ENCODE assay signal across 21 cellular contexts in genomic region chr15:90751300-90751825, GRCh38. TPM values are rescaled to one million over a fixed set of nuclear protein-coding genes. Genes with fewer than 3 reads are reported as not detected.
DNase-seq lines count a peak whose midpoint lies in the region; ATAC-seq, FAIRE-seq and TF ChIP-seq lines count a peak whose summit lies in the region.
"Had no signal": no experiment of that assay in that cellular context is flagged by ENCODE, and none has a peak within 500 bp of the region (broad histone marks: within the 10 kb centered on the region; RNA-seq: fewer than 3 reads in every experiment).

No MANE protein-coding gene starts in this region.

- POLR2A ChIA-PET in HepG2 (lab: Yijun Ruan, JAX): no interaction called here

- no peak overlapping the region for H3K27ac ChIP-seq in HepG2 (ENCODE audit: extremely low read length, insufficient read depth, low read length)

- H3K27ac Mint-ChIP-seq in activated T-helper 17 cell treated with anti-CD3 and anti-CD28 coated beads, Interleukin-2, amount 50 U/mL, for 72 hours: peak overlapping the region; percentile 94
- no peak overlapping the region for H3K27ac Mint-ChIP-seq in stimulated activated effector memory CD8-positive, alpha-beta T cell treated with anti-CD3 and anti-CD28 coated beads, Interleukin-12 subunit alpha, Interleukin-12 subunit beta, amount 100 ng/mL, for 72 hours
- H3K27ac Mint-ChIP-seq: B cell; CD4-positive, alpha-beta T cell had no signal

- no peak for TF ChIP-seq RAD21 in HepG2 (CRISPR knock-in tag; IDR thresholded peaks at IDR 0.05)

- H4K20me1 ChIP-seq in HepG2 (ENCODE audit: insufficient read depth, low read length): no peaks in the 10 kb centered on the region

- H2AFZ ChIP-seq in HepG2 (ENCODE audit: low read length): peak overlapping the region; percentile 35

- no peaks in the 10 kb centered on the region for H3K27me3 Mint-ChIP-seq in activated T-helper 17 cell treated with anti-CD3 and anti-CD28 coated beads, Interleukin-2, amount 50 U/mL, for 72 hours
- H3K27me3 Mint-ChIP-seq: B cell; CD4-positive, alpha-beta T cell had no signal

- no peak for ATAC-seq in activated T-helper 17 cell treated with anti-CD3 and anti-CD28 coated beads, Interleukin-2, amount 50 U/mL, for 72 hours (replicated peaks)
- ATAC-seq in HepG2 (no peak), HG02885 (IDR thresholded peaks at IDR 0.05; ENCODE audit: poor library complexity, unreplicated experiment) (no peak), GM18858 (IDR thresholded peaks at IDR 0.05; ENCODE audit: unreplicated experiment) (no peak)
- ATAC-seq in stimulated activated effector memory CD8-positive, alpha-beta T cell treated with anti-CD3 and anti-CD28 coated beads, Interleukin-12 subunit alpha, Interleukin-12 subunit beta, amount 100 ng/mL, for 72 hours: no peak
- ATAC-seq: GM12878, Panc1 had no signal

- no TSS peak for BruUV-seq in HepG2 (replicated peaks; lab: Mats Ljungman, UMichigan)

- H3K4me1 Mint-ChIP-seq in activated T-helper 17 cell treated with anti-CD3 and anti-CD28 coated beads, Interleukin-2, amount 50 U/mL, for 72 hours: peaks cover 28% of the 10 kb centered on the region
- H3K4me1 Mint-ChIP-seq in stimulated activated effector memory CD8-positive, alpha-beta T cell treated with anti-CD3 and anti-CD28 coated beads, Interleukin-12 subunit alpha, Interleukin-12 subunit beta, amount 100 ng/mL, for 72 hours: no peaks in the 10 kb centered on the region

- H3K27me3 ChIP-seq in HepG2 (ENCODE audit: control insufficient read depth in 1 of 2, insufficient read depth in 2 of 2, low read length in 2 of 2): no peaks in the 10 kb centered on the region

- peaks cover 10% of the 10 kb centered on the region for H3K4me1 ChIP-seq in HepG2 (ENCODE audit: insufficient read depth, low read length)

- 0 out of 4 replicates have a peak, but pooled peaks of 1 of the 2 experiments have one; percentile 8 for TF ChIP-seq EP300 in HepG2 (IDR thresholded peaks at IDR 0.05; ENCODE audit: low read depth in 2 of 2, low read length in 2 of 2)
- TF ChIP-seq EP300 in HepG2 (CRISPR knock-in tag; IDR thresholded peaks at IDR 0.05; ENCODE audit: borderline replicate concordance): no peak

- TF ChIP-seq POLR2A in HepG2 (IDR thresholded peaks at IDR 0.05; ENCODE audit: insufficient read depth in 1 of 2, low read depth in 2 of 2, low read length in 2 of 2): no peak

- peaks cover 87% of the 10 kb centered on the region for H3K36me3 Mint-ChIP-seq in activated T-helper 17 cell treated with anti-CD3 and anti-CD28 coated beads, Interleukin-2, amount 50 U/mL, for 72 hours (ENCODE audit: low read depth)
- H3K36me3 Mint-ChIP-seq in stimulated activated effector memory CD8-positive, alpha-beta T cell treated with anti-CD3 and anti-CD28 coated beads, Interleukin-12 subunit alpha, Interleukin-12 subunit beta, amount 100 ng/mL, for 72 hours: peaks cover 91% of the 10 kb centered on the region

- peak; percentile 12 for FAIRE-seq in GM18507 (lab: Jason Lieb, UNC)
- FAIRE-seq in HepG2 (lab: Jason Lieb, UNC): peak; percentile 54
- FAIRE-seq: GM12878, H1 had no signal

- no peak overlapping the region for H3K4me2 ChIP-seq in HepG2 (ENCODE audit: low read depth, low read length)

- peak; percentile 35 for DNase-seq in D341Med (ENCODE audit: low spot score)
- no peak for DNase-seq in GM18507 (ENCODE audit: extremely low spot score, insufficient read length, low read depth)
- DNase-seq in HepG2 (ENCODE audit: low spot score): peak; percentile 24
- DNase-seq in stimulated activated effector memory CD8-positive, alpha-beta T cell treated with anti-CD3 and anti-CD28 coated beads, Interleukin-12 subunit alpha, Interleukin-12 subunit beta, amount 100 ng/mL, for 72 hours (ENCODE audit: low spot score in 2 of 2): no peak
- DNase-seq in superior temporal gyrus (ENCODE audit: extremely low spot score): no peak
- DNase-seq: Calu3; CD4-positive, alpha-beta T cell; DND-41; GDM1; KBM-7; NCI-H1436 treated with DMSO at 0.1 percent for 48 hours; NCI-H2029 treated with DMSO at 0.1 percent for 48 hours; NCI-H510A; NCI-H82 had no signal

- H3K4me3 ChIP-seq in HepG2 (replicated peaks in 1 of 3; ENCODE audit: insufficient read depth in 1 of 3, low read depth in 2 of 3, low read length in 3 of 3): no peak overlapping the region
- H3K4me3 ChIP-seq: GM12878 had no signal

- in situ Hi-C loops in HepG2 (cut with HindIII; ENCODE audit: extremely low pct_ligation_motif_present, low pct_unique_long_range_greater_than_20kb): no loop called here

- no peaks in the 10 kb centered on the region for H3K9me3 Mint-ChIP-seq in activated T-helper 17 cell treated with anti-CD3 and anti-CD28 coated beads, Interleukin-2, amount 50 U/mL, for 72 hours
- no peaks in the 10 kb centered on the region for H3K9me3 Mint-ChIP-seq in stimulated activated effector memory CD8-positive, alpha-beta T cell treated with anti-CD3 and anti-CD28 coated beads, Interleukin-12 subunit alpha, Interleukin-12 subunit beta, amount 100 ng/mL, for 72 hours
- H3K9me3 Mint-ChIP-seq: CD4-positive, alpha-beta T cell had no signal

- CTCF ChIA-PET in HepG2 (lab: Yijun Ruan, JAX; ENCODE audit: low intra/inter-chr PET ratio, low total read pairs): no interaction called here

- TF ChIP-seq CTCF in HepG2 (CRISPR knock-in tag; IDR thresholded peaks at IDR 0.05): no peak

- no peaks in the 10 kb centered on the region for H3K79me2 ChIP-seq in HepG2 (ENCODE audit: insufficient read depth, low read length)

- H3K9ac ChIP-seq in HepG2 (ENCODE audit: insufficient read depth, low read depth, low read length): no peak overlapping the region

- intact Hi-C loops in HepG2 (cut with micrococcal nuclease; ENCODE audit: unreplicated experiment): no loop called here

- 42% methylated on average over 8 of the region's 8 CpGs for WGBS in HepG2 (ENCODE audit: low lambda C conversion rate)

- no peaks in the 10 kb centered on the region for H3K9me3 ChIP-seq in HepG2 (ENCODE audit: low read length)

- peak overlapping the region; percentile 83 for H3K4me3 Mint-ChIP-seq in activated T-helper 17 cell treated with anti-CD3 and anti-CD28 coated beads, Interleukin-2, amount 50 U/mL, for 72 hours
- H3K4me3 Mint-ChIP-seq in stimulated activated effector memory CD8-positive, alpha-beta T cell treated with anti-CD3 and anti-CD28 coated beads, Interleukin-12 subunit alpha, Interleukin-12 subunit beta, amount 100 ng/mL, for 72 hours: no peak overlapping the region
- H3K4me3 Mint-ChIP-seq: B cell; CD4-positive, alpha-beta T cell had no signal

- H3K36me3 ChIP-seq in HepG2 (replicated peaks in 1 of 2; ENCODE audit: control insufficient read depth in 1 of 2, insufficient read depth in 2 of 2, low read length in 2 of 2): peaks cover 0 to 4% of the 10 kb centered on the region in 2 experiments; a peak in 1 of 5 replicates

TF ChIP-seq in HepG2, 621 proteins besides CTCF, POLR2A, EP300 and RAD21:
- TF ChIP-seq, protein P1, sequence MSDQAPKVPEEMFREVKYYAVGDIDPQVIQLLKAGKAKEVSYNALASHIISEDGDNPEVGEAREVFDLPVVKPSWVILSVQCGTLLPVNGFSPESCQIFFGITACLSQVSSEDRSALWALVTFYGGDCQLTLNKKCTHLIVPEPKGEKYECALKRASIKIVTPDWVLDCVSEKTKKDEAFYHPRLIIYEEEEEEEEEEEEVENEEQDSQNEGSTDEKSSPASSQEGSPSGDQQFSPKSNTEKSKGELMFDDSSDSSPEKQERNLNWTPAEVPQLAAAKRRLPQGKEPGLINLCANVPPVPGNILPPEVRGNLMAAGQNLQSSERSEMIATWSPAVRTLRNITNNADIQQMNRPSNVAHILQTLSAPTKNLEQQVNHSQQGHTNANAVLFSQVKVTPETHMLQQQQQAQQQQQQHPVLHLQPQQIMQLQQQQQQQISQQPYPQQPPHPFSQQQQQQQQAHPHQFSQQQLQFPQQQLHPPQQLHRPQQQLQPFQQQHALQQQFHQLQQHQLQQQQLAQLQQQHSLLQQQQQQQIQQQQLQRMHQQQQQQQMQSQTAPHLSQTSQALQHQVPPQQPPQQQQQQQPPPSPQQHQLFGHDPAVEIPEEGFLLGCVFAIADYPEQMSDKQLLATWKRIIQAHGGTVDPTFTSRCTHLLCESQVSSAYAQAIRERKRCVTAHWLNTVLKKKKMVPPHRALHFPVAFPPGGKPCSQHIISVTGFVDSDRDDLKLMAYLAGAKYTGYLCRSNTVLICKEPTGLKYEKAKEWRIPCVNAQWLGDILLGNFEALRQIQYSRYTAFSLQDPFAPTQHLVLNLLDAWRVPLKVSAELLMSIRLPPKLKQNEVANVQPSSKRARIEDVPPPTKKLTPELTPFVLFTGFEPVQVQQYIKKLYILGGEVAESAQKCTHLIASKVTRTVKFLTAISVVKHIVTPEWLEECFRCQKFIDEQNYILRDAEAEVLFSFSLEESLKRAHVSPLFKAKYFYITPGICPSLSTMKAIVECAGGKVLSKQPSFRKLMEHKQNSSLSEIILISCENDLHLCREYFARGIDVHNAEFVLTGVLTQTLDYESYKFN (CRISPR knock-in tag; conservative IDR thresholded peaks at IDR 0.05): peak; percentile 36
- peak; percentile 82 for TF ChIP-seq PPARG (CRISPR knock-in tag; conservative IDR thresholded peaks at IDR 0.05)
- TF ChIP-seq ZNF773 (CRISPR knock-in tag; IDR thresholded peaks at IDR 0.05; ENCODE audit: borderline replicate concordance): no peak

RNA-seq across cellular contexts. Expression of gene BLM, which starts 34.2 kb away (rescaled TPM):
- 10 to 100 TPM; 68.2 to 81.4 TPM for total RNA-seq in activated T-helper 17 cell treated with anti-CD3 and anti-CD28 coated beads, Interleukin-2, amount 50 U/mL, for 72 hours
- total RNA-seq in HepG2 (2016; rRNA removed; fragmentation: Illumina TruSeq; extraction: Trizol): 11.8 and 17.4 TPM in 2 replicates
- 2.2 and 2.6 TPM in 2 replicates for total RNA-seq in HepG2 (2016; cell fraction: cytosol; rRNA removed; fragmentation: Illumina TruSeq; extraction: Trizol; ENCODE audit: low read depth)
- total RNA-seq in HepG2 (2016; cell fraction: insoluble cytoplasmic fraction; rRNA removed; fragmentation: Illumina TruSeq; extraction: Trizol): 10.5 and 15.0 TPM in 2 replicates
- total RNA-seq in HepG2 (2016; cell fraction: membrane; rRNA removed; fragmentation: Illumina TruSeq; extraction: Trizol): 3.6 and 3.8 TPM in 2 replicates
- total RNA-seq in HepG2 (2016; cell fraction: nucleus; rRNA removed; fragmentation: Illumina TruSeq; extraction: Trizol): 12.3 and 13.7 TPM in 2 replicates
- 2.8 and 5.1 TPM in 2 replicates for polyA plus RNA-seq in HepG2 (2011; rRNA removed)
- 1.1 and 1.5 TPM in 2 replicates for polyA plus RNA-seq in HepG2 (2011; cell fraction: cytosol; rRNA removed)
- polyA plus RNA-seq in HepG2 (2011; cell fraction: nucleus; rRNA removed): 2.3 and 2.9 TPM in 2 replicates
- polyA plus RNA-seq in HepG2 (2012): 0.87 and 4.0 TPM in 2 replicates
- polyA plus RNA-seq in HepG2 (2016; cell fraction: cytosol; fragmentation: Illumina TruSeq; extraction: Trizol; ENCODE audit: low read depth): 0.60 and 0.83 TPM in 2 replicates
- 14.9 and 15.0 TPM in 2 replicates for polyA plus RNA-seq in HepG2 (2016; cell fraction: insoluble cytoplasmic fraction; fragmentation: Illumina TruSeq; extraction: Trizol; ENCODE audit: low read depth)
- polyA plus RNA-seq in HepG2 (2016; cell fraction: membrane; fragmentation: Illumina TruSeq; extraction: Trizol; ENCODE audit: low read depth): 1.5 and 1.7 TPM in 2 replicates
- 15.5 and 15.9 TPM in 2 replicates for polyA plus RNA-seq in HepG2 (2016; cell fraction: nucleus; fragmentation: Illumina TruSeq; extraction: Trizol; ENCODE audit: insufficient read depth, low read depth)
- polyA minus RNA-seq in HepG2 (2011; rRNA and poly(A)+ RNA removed; ENCODE audit: low replicate concordance): 4.0 and 28.3 TPM in 2 replicates
- 2.6 and 3.3 TPM in 2 replicates for polyA minus RNA-seq in HepG2 (2011; cell fraction: cytosol; rRNA and poly(A)+ RNA removed)
- polyA minus RNA-seq in HepG2 (2011; cell fraction: nucleus; rRNA and poly(A)+ RNA removed): 4.2 and 5.9 TPM in 2 replicates

Comparison
In these comparisons a context has a peak if more than half of its experiments do, and no peak if none do; other contexts are left out.
1. DNase-seq: peak in D341Med (single experiment) and HepG2 (single experiment); none in GM18507 (single experiment), stimulated activated effector memory CD8-positive, alpha-beta T cell treated with anti-CD3 and anti-CD28 coated beads, Interleukin-12 subunit alpha, Interleukin-12 subunit beta, amount 100 ng/mL, for 72 hours (0 of 2) and superior temporal gyrus (single experiment).